ENCODE assay signal across 8 cellular contexts in genomic region chr15:72230197-72231065, GRCh38. TPM values are rescaled to one million over a fixed set of nuclear protein-coding genes. Genes with fewer than 3 reads are reported as not detected.
DNase-seq lines count a peak whose midpoint lies in the region; ATAC-seq and TF ChIP-seq lines count a peak whose summit lies in the region.

No MANE protein-coding gene starts in this region.

- peaks cover 43% of the 10 kb centered on the region for H3K36me3 Mint-ChIP-seq in activated CD4-positive, alpha-beta T cell treated with anti-CD3 and anti-CD28 coated beads, Interleukin-2, amount 10 ng/mL, durations not matched to agents 24 days and 14 days (ENCODE audit: low read depth)

- DNase-seq in AG04449 (ENCODE audit: low read depth, low spot score) (peak; percentile 55), NCI-H446 treated with DMSO at 0.1 percent for 48 hours (lab: John Stamatoyannopoulos, UW) (peak; percentile 70), cortex of kidney (lab: John Stamatoyannopoulos, UW) (peak; percentile 39), left lobe of liver (ENCODE audit: low spot score) (peak; percentile 78)
- peak; percentile 93 for DNase-seq in activated CD4-positive, alpha-beta T cell treated with anti-CD3 and anti-CD28 coated beads, Interleukin-2, amount 10 ng/mL, durations not matched to agents 24 days and 14 days
- DNase-seq in stimulated activated CD4-positive, alpha-beta T cell treated with anti-CD3 and anti-CD28 coated beads, Interleukin-1b, Interleukin-23, amount 100 ng/mL, for 4 hours (ENCODE audit: low read depth in 2 of 2), result peak; percentile 75 to 88

- peak overlapping the region; percentile 95 for H3K4me3 Mint-ChIP-seq in activated CD4-positive, alpha-beta T cell treated with anti-CD3 and anti-CD28 coated beads, Interleukin-2, amount 10 ng/mL, durations not matched to agents 24 days and 14 days

- TF ChIP-seq CTCF in AG04449 (IDR thresholded peaks at IDR 0.05; ENCODE audit: insufficient read depth, low read length, missing control alignments), result no peak

- H3K27me3 Mint-ChIP-seq in activated CD4-positive, alpha-beta T cell treated with anti-CD3 and anti-CD28 coated beads, Interleukin-2, amount 10 ng/mL, durations not matched to agents 24 days and 14 days, result no peaks in the 10 kb centered on the region

- intact Hi-C loops in activated CD4-positive, alpha-beta T cell treated with anti-CD3 and anti-CD28 coated beads, Interleukin-2, amount 10 ng/mL, durations not matched to agents 24 days and 14 days (cut with micrococcal nuclease), result loop anchor here (1.0 to 5.0 kb wide), 2 partner anchors 33 to 42 kb away; partner anchors contain the start of genes GRAMD2A and PARP6

- H3K27ac Mint-ChIP-seq in activated CD4-positive, alpha-beta T cell treated with anti-CD3 and anti-CD28 coated beads, Interleukin-2, amount 10 ng/mL, durations not matched to agents 24 days and 14 days, result peak overlapping the region; percentile 98

- no peaks in the 10 kb centered on the region for H3K9me3 Mint-ChIP-seq in activated CD4-positive, alpha-beta T cell treated with anti-CD3 and anti-CD28 coated beads, Interleukin-2, amount 10 ng/mL, durations not matched to agents 24 days and 14 days

- peaks cover 51% of the 10 kb centered on the region for H3K4me1 Mint-ChIP-seq in activated CD4-positive, alpha-beta T cell treated with anti-CD3 and anti-CD28 coated beads, Interleukin-2, amount 10 ng/mL, durations not matched to agents 24 days and 14 days

- ATAC-seq in GM21423 (IDR thresholded peaks at IDR 0.05; ENCODE audit: unreplicated experiment) (peak; percentile 11), left lobe of liver (peak; percentile 59), GM21786 (IDR thresholded peaks at IDR 0.05; ENCODE audit: unreplicated experiment) (no peak)

- POLR2A ChIA-PET in AG04449 (lab: Yijun Ruan, JAX), result interaction anchor here (0.6 to 5.5 kb wide), 16 partner anchors 8 to 1529 kb away, joined by 3 to 49 read pairs (median 4); partner anchors contain the start of genes GRAMD2A and INSYN1

- CTCF ChIA-PET in AG04449 (lab: Yijun Ruan, JAX), result interaction anchor here (0.9 to 1.7 kb wide), 2 partner anchors 10 to 30 kb away, joined by 3 to 4 read pairs; no protein-coding TSS in a partner anchor

- peak overlapping the region; percentile 95 for H3K4me3 ChIP-seq in AG04449 (ENCODE audit: low read depth, low read length)

RNA-seq across cellular contexts. Expression of gene PKM, which starts 0.6 kb away (rescaled TPM):
- total RNA-seq in activated CD4-positive, alpha-beta T cell treated with anti-CD3 and anti-CD28 coated beads, Interleukin-2, amount 10 ng/mL, durations not matched to agents 24 days and 14 days, result 2,437 and 2,525 TPM in 2 replicates
- total RNA-seq in left lobe of liver, result 31.0 TPM

RNA-seq across cellular contexts. Expression of gene GRAMD2A, which starts 32.8 kb away (rescaled TPM):
- total RNA-seq in activated CD4-positive, alpha-beta T cell treated with anti-CD3 and anti-CD28 coated beads, Interleukin-2, amount 10 ng/mL, durations not matched to agents 24 days and 14 days, result 0.21 TPM in 1 of 2 replicates, not detected in the other
- total RNA-seq in left lobe of liver, result not detected

RNA-seq across cellular contexts. Expression of gene PARP6, which starts 41.9 kb away (rescaled TPM):
- 69.7 and 78.6 TPM in 2 replicates for total RNA-seq in activated CD4-positive, alpha-beta T cell treated with anti-CD3 and anti-CD28 coated beads, Interleukin-2, amount 10 ng/mL, durations not matched to agents 24 days and 14 days
- total RNA-seq in left lobe of liver, result 20.1 TPM

Comparison
In these comparisons a context has a peak if more than half of its experiments do, and no peak if none do; other contexts are left out.
1. DNase-seq: peak in every context shown above with its lines; median percentile 93 in activated CD4-positive, alpha-beta T cell treated with anti-CD3 and anti-CD28 coated beads, Interleukin-2, amount 10 ng/mL, durations not matched to agents 24 days and 14 days; 82 in stimulated activated CD4-positive, alpha-beta T cell treated with anti-CD3 and anti-CD28 coated beads, Interleukin-1b, Interleukin-23, amount 100 ng/mL, for 4 hours; 78 in left lobe of liver; 70 in NCI-H446 treated with DMSO at 0.1 percent for 48 hours; 55 in AG04449; 39 in cortex of kidney.
2. RNA of gene PKM, which starts 0.6 kb away (total RNA-seq): 2,437 to 2,525 TPM in activated CD4-positive, alpha-beta T cell treated with anti-CD3 and anti-CD28 coated beads, Interleukin-2, amount 10 ng/mL, durations not matched to agents 24 days and 14 days; 31.0 TPM in left lobe of liver (single experiment); every median in the first group is over 10 times any median in the second.